Comparison of ENCODE assay signal across 8 cellular contexts in genomic region chr19:55606471-55606787, GRCh38. TPM values are rescaled to one million over a fixed set of nuclear protein-coding genes. Genes with fewer than 3 reads are reported as not detected.
DNase-seq lines count a peak whose midpoint lies in the region; ATAC-seq, FAIRE-seq and TF ChIP-seq lines count a peak whose summit lies in the region.

No MANE protein-coding gene starts in this region.

- H3K4me1 ChIP-seq in Caco-2 = peaks cover 6% of the 10 kb centered on the region; the same call in 1 of the 2 replicates
- H3K4me1 ChIP-seq in Peyer's patch = peaks cover 0 to 37% (median 9%) of the 10 kb centered on the region in 4 donors
- peaks cover 0 to 15% (median 0%) of the 10 kb centered on the region in 3 donors for H3K4me1 ChIP-seq in pancreas

- intact Hi-C loops in Caco-2 (cut with micrococcal nuclease; ENCODE audit: unreplicated experiment) = loop anchor here (1.0 kb wide), 3 partner anchors 18 to 89 kb away; partner anchors contain the start of gene ZNF784
- intact Hi-C loops in pancreas (cut with DNase I) = loop anchor here in 1 of 3 donors (5.0 kb wide), 1 partner anchor 89 kb away; no protein-coding TSS in a partner anchor

- no peaks in the 10 kb centered on the region for H3K9me3 Mint-ChIP-seq in Caco-2 (ENCODE audit: unreplicated experiment)

- no peaks in the 10 kb centered on the region for H3K36me3 ChIP-seq in Caco-2 (ENCODE audit: control insufficient read depth, insufficient read depth, low read length)
- peaks cover 0 to 19% (median 0%) of the 10 kb centered on the region in 3 donors for H3K36me3 ChIP-seq in Peyer's patch
- no peaks in the 10 kb centered on the region for H3K36me3 ChIP-seq in pancreas

- no TSS peak for BruUV-seq in Caco-2 (replicated peaks; lab: Mats Ljungman, UMichigan)

- no peak for FAIRE-seq in pancreas (lab: Jason Lieb, UNC)

- H3K27ac ChIP-seq in Peyer's patch (peak overlapping the region; percentile 90 to 99 (median 96)), pancreas (peak overlapping the region in 2 of 4 donors; percentile 88 to 90)

- H3K4me3 ChIP-seq in Caco-2 (ENCODE audit: low read depth, low read length) (peak overlapping the region; percentile 87), Peyer's patch (peak overlapping the region; percentile 68 to 98 (median 92)), epithelial cell of proximal tubule (ENCODE audit: low read depth, low read length) (peak overlapping the region; percentile 86), pancreas (peak overlapping the region; percentile 71 to 89 (median 79))

- H3K27me3 ChIP-seq in Caco-2 (replicated peaks; ENCODE audit: control insufficient read depth, insufficient read depth, low read length) (no peaks in the 10 kb centered on the region), Peyer's patch (no peaks in the 10 kb centered on the region), pancreas (no peaks in the 10 kb centered on the region)

- TF ChIP-seq CTCF in Caco-2 (IDR thresholded peaks at IDR 0.05; ENCODE audit: insufficient read depth in 1 of 2, low read depth in 1 of 2, low read length in 1 of 2, severe bottlenecking in 1 of 2, unreplicated experiment in 1 of 2) (no peak), Peyer's patch (IDR thresholded peaks at IDR 0.05) (no peak), epithelial cell of proximal tubule (conservative IDR thresholded peaks at IDR 0.05; ENCODE audit: low read depth, low read length) (no peak), pancreas (IDR thresholded peaks at IDR 0.05) (no peak)

- peaks cover 32% of the 10 kb centered on the region for H3K36me3 Mint-ChIP-seq in Caco-2 (ENCODE audit: insufficient read depth, unreplicated experiment)

- no peak for ATAC-seq in pancreas

- no peak for TF ChIP-seq POLR2A in Peyer's patch (IDR thresholded peaks at IDR 0.05)

- 14 to 19% methylated on average over 12 of the region's 12 CpGs for WGBS in pancreas, 2 donors

- no peaks in the 10 kb centered on the region for H3K9me3 ChIP-seq in Caco-2
- H3K9me3 ChIP-seq in Peyer's patch = no peaks in the 10 kb centered on the region
- H3K9me3 ChIP-seq in pancreas = no peaks in the 10 kb centered on the region

- peak overlapping the region; percentile 86 for H3K4me3 Mint-ChIP-seq in Caco-2 (ENCODE audit: unreplicated experiment)

- no peaks in the 10 kb centered on the region for H3K27me3 Mint-ChIP-seq in Caco-2 (ENCODE audit: insufficient read depth, unreplicated experiment)

- DNase-seq in Caco-2 (no peak), Peyer's patch (no peak), epithelial cell of proximal tubule (ENCODE audit: low read depth) (no peak), pancreas (no peak), DMS53 treated with DMSO at 0.1 percent for 48 hours (lab: John Stamatoyannopoulos, UW; ENCODE audit: unreplicated experiment) (no peak), cerebellar nuclear complex (lab: John Stamatoyannopoulos, UW) (no peak), epidermal melanocyte (ENCODE audit: insufficient read length, low spot score) (no peak), dedifferentiated amniotic fluid mesenchymal stem cell (ENCODE audit: extremely low spot score) (no peak)

- peaks cover 12% of the 10 kb centered on the region for H3K4me1 Mint-ChIP-seq in Caco-2 (ENCODE audit: low read depth, unreplicated experiment)

- CTCF ChIA-PET in Caco-2 (lab: Charles Lee) = interaction anchor here (0.6 to 3.0 kb wide), 17 partner anchors 18 to 641 kb away, joined by 3 to 30 read pairs (median 5); partner anchors contain the start of genes ISOC2 and ZNF784

- POLR2A ChIA-PET in Caco-2 (lab: Charles Lee) = interaction anchor here (0.5 to 2.8 kb wide), 6 partner anchors 18 to 130 kb away, joined by 4 to 22 read pairs (median 6); partner anchors contain the start of genes ZNF628 and ZNF784

- H3K27ac Mint-ChIP-seq in Caco-2 (ENCODE audit: unreplicated experiment) = peak overlapping the region; percentile 88

RNA-seq across cellular contexts. Expression of gene ZNF865, which starts 1.0 kb away (rescaled TPM):
- total RNA-seq in Caco-2 (2022) (13.2 and 14.5 TPM in 2 replicates), Peyer's patch (10 to 100 TPM in 3 of 4 donors, 1 to 10 TPM in 1; 8.6 to 18.9 (median 14.3) TPM), epithelial cell of proximal tubule (3.4 and 6.2 TPM in 2 replicates), pancreas (1 to 10 TPM; 6.6 to 9.0 (median 7.8) TPM)
- 1 to 10 TPM; 5.7 to 9.7 TPM for polyA plus RNA-seq in pancreas

RNA-seq across cellular contexts. Expression of gene ZNF524, which starts 6.3 kb away (rescaled TPM):
- total RNA-seq in Caco-2 (2022) = 10.8 and 11.1 TPM in 2 replicates
- 10 to 100 TPM; 30.3 to 45.2 (median 44.4) TPM for total RNA-seq in Peyer's patch
- 16.4 and 18.0 TPM in 2 replicates for total RNA-seq in epithelial cell of proximal tubule
- 10 to 100 TPM; 17.1 to 37.0 (median 33.1) TPM for total RNA-seq in pancreas
- polyA plus RNA-seq in pancreas = 10 to 100 TPM; 26.7 to 79.4 TPM

RNA-seq across cellular contexts. Expression of gene FIZ1, which starts 7.1 kb away (rescaled TPM):
- 27.2 and 27.7 TPM in 2 replicates for total RNA-seq in Caco-2 (2022)
- 10 to 100 TPM in 3 of 4 donors, 1 to 10 TPM in 1; 6.0 to 14.9 (median 12.0) TPM for total RNA-seq in Peyer's patch
- total RNA-seq in epithelial cell of proximal tubule = 5.5 and 9.7 TPM in 2 replicates
- 10 to 100 TPM in 2 of 6 donors, 1 to 10 TPM in 4; 6.8 to 12.1 (median 8.9) TPM for total RNA-seq in pancreas
- polyA plus RNA-seq in pancreas = 10 to 100 TPM; 12.6 TPM

RNA-seq across cellular contexts. Expression of gene ZNF784, which starts 17.9 kb away (rescaled TPM):
- total RNA-seq in Caco-2 (2022) (8.5 and 10.2 TPM in 2 replicates), Peyer's patch (10 to 100 TPM in 3 of 4 donors, 1 to 10 TPM in 1; 6.0 to 18.3 (median 12.3) TPM), epithelial cell of proximal tubule (0.58 and 4.0 TPM in 2 replicates), pancreas (1 to 10 TPM; 3.7 to 5.8 (median 4.6) TPM)
- polyA plus RNA-seq in pancreas = 10 to 100 TPM; 10.3 to 12.9 TPM

RNA-seq across cellular contexts. Expression of gene ZNF579, which starts 25.8 kb away (rescaled TPM):
- total RNA-seq in Caco-2 (2022) = 26.5 and 30.4 TPM in 2 replicates
- 1 to 10 TPM in 3 of 4 donors, not detected in 1; 1.7 to 6.1 (median 3.1) TPM for total RNA-seq in Peyer's patch
- 10.0 and 11.4 TPM in 2 replicates for total RNA-seq in epithelial cell of proximal tubule
- 10 to 100 TPM in 1 of 6 donors, 1 to 10 TPM in 5; 6.5 to 12.7 (median 9.2) TPM for total RNA-seq in pancreas
- 10 to 100 TPM; 11.6 to 16.1 TPM for polyA plus RNA-seq in pancreas
